Comparison of ENCODE assay signal across 9 cellular contexts in genomic region chr20:62644044-62644795, GRCh38. TPM values are rescaled to one million over a fixed set of nuclear protein-coding genes. Genes with fewer than 3 reads are reported as not detected.
A peak's percentile ranks its signal among the peaks of the same experiment; 100 is the strongest.
DNase-seq lines count a peak whose midpoint lies in the region; ATAC-seq and TF ChIP-seq lines count a peak whose summit lies in the region.
"Had no signal": no experiment of that assay in that cellular context is flagged by ENCODE, and none has a peak within 500 bp of the region (broad histone marks: within the 10 kb centered on the region; RNA-seq: fewer than 3 reads in every experiment).

No MANE protein-coding gene starts in this region.

- POLR2A ChIA-PET in activated CD8-positive, alpha-beta T cell treated with anti-CD3 and anti-CD28 coated beads for 36 hours (lab: Charles Lee): interaction anchor here (1.1 to 3.4 kb wide), 5 partner anchors 9 to 151 kb away, joined by 3 to 11 read pairs (median 4); partner anchors contain the start of gene MRGBP

- H3K27ac Mint-ChIP-seq in stimulated activated naive CD8-positive, alpha-beta T cell treated with anti-CD3 and anti-CD28 coated beads, Interleukin-15, Interleukin-2, amounts not matched to agents 100 ng/mL and 50 ng/mL, for 24 hours: no peak overlapping the region
- H3K27ac Mint-ChIP-seq in activated CD8-positive, alpha-beta T cell treated with anti-CD3 and anti-CD28 coated beads for 36 hours: no peak overlapping the region

- H3K4me1 Mint-ChIP-seq in stimulated activated naive CD8-positive, alpha-beta T cell treated with anti-CD3 and anti-CD28 coated beads, Interleukin-15, Interleukin-2, amounts not matched to agents 100 ng/mL and 50 ng/mL, for 24 hours (ENCODE audit: low read depth): peaks cover 35% of the 10 kb centered on the region
- H3K4me1 Mint-ChIP-seq in activated CD8-positive, alpha-beta T cell treated with anti-CD3 and anti-CD28 coated beads for 36 hours (ENCODE audit: low read depth): peaks cover 31% of the 10 kb centered on the region

- no peaks in the 10 kb centered on the region for H3K27me3 ChIP-seq in lung (ENCODE audit: control insufficient read depth, insufficient read depth)
- peaks cover 5% of the 10 kb centered on the region for H3K27me3 ChIP-seq in adrenal gland

- no peak for TF ChIP-seq CTCF in activated CD8-positive, alpha-beta T cell treated with anti-CD3 and anti-CD28 coated beads for 36 hours (IDR thresholded peaks at IDR 0.05)
- TF ChIP-seq CTCF in lung (IDR thresholded peaks at IDR 0.05; ENCODE audit: control extremely low read depth, extremely low read depth) (no peak), adrenal gland (IDR thresholded peaks at IDR 0.05) (no peak)

- H3K4me3 Mint-ChIP-seq in stimulated activated naive CD8-positive, alpha-beta T cell treated with anti-CD3 and anti-CD28 coated beads, Interleukin-15, Interleukin-2, amounts not matched to agents 100 ng/mL and 50 ng/mL, for 24 hours: peak overlapping the region; percentile 81
- H3K4me3 Mint-ChIP-seq in activated CD8-positive, alpha-beta T cell treated with anti-CD3 and anti-CD28 coated beads for 36 hours: peak overlapping the region; percentile 79

- H3K4me3 ChIP-seq in lung (peak overlapping the region; percentile 71), adrenal gland (peak overlapping the region in 1 of 4 donors; percentile 59)

- DNase-seq in stimulated activated naive CD8-positive, alpha-beta T cell treated with anti-CD3 and anti-CD28 coated beads, Interleukin-15, Interleukin-2, amounts not matched to agents 100 U/mL and 50 U/mL, for 24 hours: no peak
- no peak for DNase-seq in activated CD8-positive, alpha-beta T cell treated with anti-CD3 and anti-CD28 coated beads for 36 hours
- DNase-seq in lung (ENCODE audit: low spot score): no peak
- no peak for DNase-seq in adrenal gland
- DNase-seq in hepatic stellate cell (ENCODE audit: low spot score): no peak
- DNase-seq: RPMI8226 had no signal

- H3K4me1 ChIP-seq in lung (ENCODE audit: control insufficient read depth in 2 of 2, insufficient read depth in 2 of 2, low read length in 2 of 2): peaks cover 0 to 19% of the 10 kb centered on the region in 2 donors
- peaks cover 16 to 40% of the 10 kb centered on the region in 2 donors for H3K4me1 ChIP-seq in adrenal gland (replicated peaks in 1 of 2)

- peaks cover 14% of the 10 kb centered on the region for H3K36me3 Mint-ChIP-seq in stimulated activated naive CD8-positive, alpha-beta T cell treated with anti-CD3 and anti-CD28 coated beads, Interleukin-15, Interleukin-2, amounts not matched to agents 100 ng/mL and 50 ng/mL, for 24 hours (ENCODE audit: low read depth)
- peaks cover 28% of the 10 kb centered on the region for H3K36me3 Mint-ChIP-seq in activated CD8-positive, alpha-beta T cell treated with anti-CD3 and anti-CD28 coated beads for 36 hours (ENCODE audit: low read depth)

- H3K9me3 ChIP-seq in lung (ENCODE audit: control insufficient read depth in 2 of 2, insufficient read depth in 1 of 2, low read length in 1 of 2): peaks cover 0 to 2% of the 10 kb centered on the region in 2 donors
- H3K9me3 ChIP-seq in adrenal gland (replicated peaks in 1 of 3): no peaks in the 10 kb centered on the region

- H3K36me3 ChIP-seq in lung (ENCODE audit: control insufficient read depth in 2 of 2, insufficient read depth in 2 of 2, low read length in 2 of 2) (peaks cover 0 to 1% of the 10 kb centered on the region in 2 donors), adrenal gland (replicated peaks in 1 of 2) (no peaks in the 10 kb centered on the region)

- peaks cover 4% of the 10 kb centered on the region for H3K27me3 Mint-ChIP-seq in stimulated activated naive CD8-positive, alpha-beta T cell treated with anti-CD3 and anti-CD28 coated beads, Interleukin-15, Interleukin-2, amounts not matched to agents 100 ng/mL and 50 ng/mL, for 24 hours
- H3K27me3 Mint-ChIP-seq in activated CD8-positive, alpha-beta T cell treated with anti-CD3 and anti-CD28 coated beads for 36 hours: peaks cover 2% of the 10 kb centered on the region

- intact Hi-C loops in activated CD8-positive, alpha-beta T cell treated with anti-CD3 and anti-CD28 coated beads for 36 hours (cut with micrococcal nuclease): no loop called here
- intact Hi-C loops in adrenal gland (cut with DNase I): no loop called here

- ATAC-seq in stimulated activated naive CD8-positive, alpha-beta T cell treated with anti-CD3 and anti-CD28 coated beads, Interleukin-15, Interleukin-2, amounts not matched to agents 100 U/mL and 50 U/mL, for 24 hours: no peak
- no peak for ATAC-seq in activated CD8-positive, alpha-beta T cell treated with anti-CD3 and anti-CD28 coated beads for 36 hours
- ATAC-seq in lung (ENCODE audit: insufficient read depth, low FRiP score): no peak
- no peak for ATAC-seq in GM21360 (IDR thresholded peaks at IDR 0.05; ENCODE audit: unreplicated experiment)
- no peak for ATAC-seq in GM19023 (IDR thresholded peaks at IDR 0.05; ENCODE audit: unreplicated experiment)

- no peaks in the 10 kb centered on the region for H3K9me3 Mint-ChIP-seq in stimulated activated naive CD8-positive, alpha-beta T cell treated with anti-CD3 and anti-CD28 coated beads, Interleukin-15, Interleukin-2, amounts not matched to agents 100 ng/mL and 50 ng/mL, for 24 hours
- no peaks in the 10 kb centered on the region for H3K9me3 Mint-ChIP-seq in activated CD8-positive, alpha-beta T cell treated with anti-CD3 and anti-CD28 coated beads for 36 hours

- no peak for TF ChIP-seq POLR2A in adrenal gland (IDR thresholded peaks at IDR 0.05)

- H3K27ac ChIP-seq in lung (ENCODE audit: low read depth in 1 of 2, low read length in 1 of 2): peak overlapping the region in 1 of 2 donors; percentile 11
- peak overlapping the region in 1 of 5 donors; percentile 83 for H3K27ac ChIP-seq in adrenal gland

- 85 to 92% methylated on average over 23 of the region's 23 CpGs for WGBS in lung, 2 donors
- WGBS in adrenal gland, 4 donors: 84 to 94% (median 92%) methylated on average over 13 to 23 of the region's 23 CpGs

- CTCF ChIA-PET in activated CD8-positive, alpha-beta T cell treated with anti-CD3 and anti-CD28 coated beads for 36 hours (lab: Charles Lee): interaction anchor here (2.0 to 2.3 kb wide), 2 partner anchors 27 to 144 kb away, joined by 8 to 14 read pairs; no protein-coding TSS in a partner anchor

RNA-seq across cellular contexts. Expression of gene SLCO4A1, which starts 1.9 kb away (rescaled TPM):
- total RNA-seq in activated CD8-positive, alpha-beta T cell treated with anti-CD3 and anti-CD28 coated beads for 36 hours: 10 to 100 TPM; 66.5 to 68.4 TPM
- total RNA-seq in lung: 10 to 100 TPM in 1 of 2 donors, 1 to 10 TPM in 1; 4.7 to 49.6 TPM
- polyA plus RNA-seq in lung: 100 to 1,000 TPM in 1 of 2 donors, 10 to 100 TPM in 1; 35.3 to 152 TPM
- 1 to 10 TPM; 2.4 to 8.6 (median 4.9) TPM for total RNA-seq in adrenal gland
- 10 to 100 TPM in 2 of 3 donors, 1 to 10 TPM in 1; 2.9 to 27.0 (median 20.7) TPM for polyA plus RNA-seq in adrenal gland
